Comparison of ENCODE assay signal across 26 cellular contexts in genomic region chr10:102732661-102733060, GRCh38.
"Had no signal": no experiment of that assay in that cellular context is flagged by ENCODE, and none has a peak within 500 bp of the region (broad histone marks: within the 10 kb centered on the region; RNA-seq: fewer than 3 reads in every experiment).

No MANE protein-coding gene starts in this region.

- H3K4me1 ChIP-seq: prostate gland, vagina had no signal

- H3K4me3 Mint-ChIP-seq: immature natural killer cell; mesothelial cell of epicardium; natural killer cell; stimulated activated naive B cell treated with anti-CD40 and anti-IgM and Interleukin-4, amounts not matched to agents 10 μg/mL and 1 μg/mL and 100 μg/mL, for 72 hours; stimulated activated naive CD8-positive, alpha-beta T cell treated with anti-CD3 and anti-CD28 coated beads, Interleukin-15, amount 100 ng/mL, for 72 hours had no signal

- DNase-seq: hypothalamus; immature natural killer cell; kidney; left colon; left ventricle myocardium inferior; mesendoderm; naive B cell; natural killer cell; ovary; retina; right cardiac atrium; stimulated activated CD4-positive, alpha-beta T cell treated with anti-CD3 and anti-CD28 coated beads, Interleukin-12 subunit alpha, Interleukin-12 subunit beta, amount 100 ng/mL, for 4 hours; stimulated activated CD4-positive, alpha-beta T cell treated with anti-CD3 and anti-CD28 coated beads, Interleukin-15, amount 100 ng/mL, for 24 hours; stimulated activated CD4-positive, alpha-beta T cell treated with anti-CD3 and anti-CD28 coated beads, Interleukin-2, amount 100 ng/mL, for 24 hours; stimulated activated CD4-positive, alpha-beta T cell treated with anti-CD3 and anti-CD28 coated beads, Interleukin-4, amount 100 ng/mL, for 1 hour; stimulated activated naive B cell treated with anti-CD40 and anti-IgM and Interleukin-4, amounts not matched to agents 10 μg/mL and 1 μg/mL and 100 μg/mL, for 72 hours; stimulated activated naive CD8-positive, alpha-beta T cell treated with anti-CD3 and anti-CD28 coated beads, Interleukin-15, amount 100 ng/mL, for 72 hours; substantia nigra; transverse colon; upper lobe of left lung had no signal

- H3K27ac Mint-ChIP-seq: mesothelial cell of epicardium; naive B cell; natural killer cell; stimulated activated naive B cell treated with anti-CD40 and anti-IgM and Interleukin-4, amounts not matched to agents 10 μg/mL and 1 μg/mL and 100 μg/mL, for 72 hours had no signal

- H3K9me3 ChIP-seq: left ventricle myocardium inferior, ovary, prostate gland, transverse colon, upper lobe of left lung, vagina had no signal

- H3K36me3 ChIP-seq: ovary, transverse colon had no signal

- H3K9me3 Mint-ChIP-seq: immature natural killer cell; mesothelial cell of epicardium; naive B cell; natural killer cell; stimulated activated naive B cell treated with anti-CD40 and anti-IgM and Interleukin-4, amounts not matched to agents 10 μg/mL and 1 μg/mL and 100 μg/mL, for 72 hours; stimulated activated naive CD8-positive, alpha-beta T cell treated with anti-CD3 and anti-CD28 coated beads, Interleukin-15, amount 100 ng/mL, for 72 hours had no signal

- H3K27ac ChIP-seq: left ventricle myocardium inferior, ovary, prostate gland, skin epidermis, transverse colon, upper lobe of left lung, vagina had no signal

- ATAC-seq: left colon; natural killer cell; right cardiac atrium; sciatic nerve; stimulated activated naive B cell treated with anti-CD40 and anti-IgM and Interleukin-4, amounts not matched to agents 10 μg/mL and 1 μg/mL and 100 μg/mL, for 72 hours; stimulated activated naive CD8-positive, alpha-beta T cell treated with anti-CD3 and anti-CD28 coated beads, Interleukin-15, amount 100 ng/mL, for 72 hours had no signal

- H3K27me3 ChIP-seq: ovary, transverse colon, upper lobe of left lung, vagina had no signal

- H3K27me3 Mint-ChIP-seq: naive B cell; stimulated activated naive B cell treated with anti-CD40 and anti-IgM and Interleukin-4, amounts not matched to agents 10 μg/mL and 1 μg/mL and 100 μg/mL, for 72 hours; stimulated activated naive CD8-positive, alpha-beta T cell treated with anti-CD3 and anti-CD28 coated beads, Interleukin-15, amount 100 ng/mL, for 72 hours had no signal

- H3K4me3 ChIP-seq: left ventricle myocardium inferior, lung, ovary, prostate gland, skin epidermis, transverse colon, upper lobe of left lung, vagina had no signal

- H3K36me3 Mint-ChIP-seq: natural killer cell had no signal
